8 cellular contexts compared by ENCODE assay signal in genomic region chr14:73612339-73613045, GRCh38. TPM values are rescaled to one million over a fixed set of nuclear protein-coding genes. Genes with fewer than 3 reads are reported as not detected.
DNase-seq lines count a peak whose midpoint lies in the region; ATAC-seq and TF ChIP-seq lines count a peak whose summit lies in the region.

A gene with protein sequence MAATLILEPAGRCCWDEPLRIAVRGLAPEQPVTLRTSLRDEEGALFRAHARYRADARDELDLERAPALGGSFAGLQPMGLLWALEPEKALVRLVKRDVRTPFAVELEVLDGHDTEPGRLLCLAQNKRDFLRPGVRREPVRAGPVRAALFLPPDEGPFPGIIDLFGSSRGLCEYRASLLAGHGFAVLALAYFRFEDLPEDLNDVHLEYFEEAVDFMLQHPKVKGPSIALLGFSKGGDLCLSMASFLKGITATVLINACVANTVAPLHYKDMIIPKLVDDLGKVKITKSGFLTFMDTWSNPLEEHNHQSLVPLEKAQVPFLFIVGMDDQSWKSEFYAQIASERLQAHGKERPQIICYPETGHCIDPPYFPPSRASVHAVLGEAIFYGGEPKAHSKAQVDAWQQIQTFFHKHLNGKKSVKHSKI (plus strand): TSS chr14:73612517. CDS start chr14:73612572, 55 bp downstream.

- CTCF ChIA-PET in Calu3 (lab: Charles Lee): interaction anchor here (0.9 to 1.1 kb wide), 3 partner anchors 10 to 104 kb away, joined by 3 to 4 read pairs (median 3); no protein-coding TSS in a partner anchor

- ATAC-seq in GM21423 (IDR thresholded peaks at IDR 0.05; ENCODE audit: unreplicated experiment) (peak; percentile 73), left ventricle myocardium superior (peak; percentile 95)

- H3K27ac Mint-ChIP-seq in Calu3 (ENCODE audit: unreplicated experiment): no peak within 1 kb of the TSS
- peak within 1 kb of the TSS; percentile 89 for H3K27ac Mint-ChIP-seq in progenitor cell of endocrine pancreas

- peak within 1 kb of the TSS; percentile 70 for H3K4me3 Mint-ChIP-seq in Calu3 (ENCODE audit: low read depth, unreplicated experiment)
- peak within 1 kb of the TSS; percentile 82 for H3K4me3 Mint-ChIP-seq in progenitor cell of endocrine pancreas (ENCODE audit: low read depth)

- DNase-seq in Calu3 (peak; percentile 77), T-helper 1 cell (peak; percentile 19 to 71 (median 42)), amniotic stem cell (lab: John Stamatoyannopoulos, UW) (peak; percentile 22), left ventricle myocardium superior (peak; percentile 84), progenitor cell of endocrine pancreas (ENCODE audit: low spot score, unreplicated experiment) (peak; percentile 55), ureter (ENCODE audit: low spot score) (peak; percentile 82)

- H3K36me3 Mint-ChIP-seq in Calu3 (ENCODE audit: insufficient read depth, unreplicated experiment) (peaks cover 18% of the 10 kb centered on the region), progenitor cell of endocrine pancreas (ENCODE audit: insufficient read depth) (no peaks in the 10 kb centered on the region)

- no peaks in the 10 kb centered on the region for H3K4me1 ChIP-seq in KMS-11 (ENCODE audit: low read depth, poor library complexity, severe bottlenecking)

- H3K9me3 Mint-ChIP-seq in Calu3 (ENCODE audit: low read depth, unreplicated experiment): no peaks in the 10 kb centered on the region
- no peaks in the 10 kb centered on the region for H3K9me3 Mint-ChIP-seq in progenitor cell of endocrine pancreas (ENCODE audit: low read depth)

- H3K4me2 ChIP-seq in KMS-11: no peak within 1 kb of the TSS

- H3K27me3 Mint-ChIP-seq in Calu3 (ENCODE audit: unreplicated experiment) (no peaks in the 10 kb centered on the region), progenitor cell of endocrine pancreas (peaks cover 3% of the 10 kb centered on the region)

- no peak within 1 kb of the TSS for H3K9ac ChIP-seq in KMS-11

- H3K4me3 ChIP-seq in KMS-11 (IDR thresholded peaks at IDR 0.05; ENCODE audit: insufficient read depth, low read depth, low read length): no peak within 1 kb of the TSS

- H3K36me3 ChIP-seq in KMS-11 (ENCODE audit: insufficient read depth): no peaks in the 10 kb centered on the region

- no peak within 1 kb of the TSS for H3K27ac ChIP-seq in KMS-11

- no peak for TF ChIP-seq CTCF in Calu3 (IDR thresholded peaks at IDR 0.05; ENCODE audit: unreplicated experiment)
- no peak for TF ChIP-seq CTCF in KMS-11 (conservative IDR thresholded peaks at IDR 0.05; ENCODE audit: low read depth, low read length)
- TF ChIP-seq CTCF in progenitor cell of endocrine pancreas (IDR thresholded peaks at IDR 0.05; ENCODE audit: unreplicated experiment): no peak

- peak within 1 kb of the TSS; percentile 49; the same call in 1 of the 2 replicates for H2AFZ ChIP-seq in KMS-11 (ENCODE audit: low read depth)

- intact Hi-C loops in Calu3 (cut with micrococcal nuclease; ENCODE audit: unreplicated experiment): no loop called here
- intact Hi-C loops in left ventricle myocardium superior (cut with micrococcal nuclease): no loop called here

- H3K79me2 ChIP-seq in KMS-11 (ENCODE audit: insufficient read depth, low read depth): no peaks in the 10 kb centered on the region

- H3K27me3 ChIP-seq in KMS-11 (ENCODE audit: insufficient read depth, low read depth): no peaks in the 10 kb centered on the region

- H3K4me1 Mint-ChIP-seq in Calu3 (ENCODE audit: low read depth, unreplicated experiment) (no peaks in the 10 kb centered on the region), progenitor cell of endocrine pancreas (ENCODE audit: low read depth) (peaks cover 6% of the 10 kb centered on the region)

- no TSS peak for BruUV-seq in Calu3 (replicated peaks; lab: Mats Ljungman, UMichigan)

- H4K20me1 ChIP-seq in KMS-11 (ENCODE audit: insufficient read depth): no peaks in the 10 kb centered on the region

RNA-seq across cellular contexts. Expression of the gene that starts here (rescaled TPM):
- total RNA-seq in Calu3 (2022): not detected in 2 replicates
- total RNA-seq in left ventricle myocardium superior: not detected
- total RNA-seq in progenitor cell of endocrine pancreas: not detected in 2 replicates
- total RNA-seq in ureter: not detected

Comparison
In these comparisons a context has a peak if more than half of its experiments do, and no peak if none do; other contexts are left out.
1. Peak in DNase-seq in Calu3; RNA of the gene not detected or under 1 TPM.
2. Peak in DNase-seq and ATAC-seq in left ventricle myocardium superior; RNA of the gene not detected or under 1 TPM.
3. Peak in DNase-seq in progenitor cell of endocrine pancreas; RNA of the gene not detected or under 1 TPM.
4. Peak in DNase-seq in ureter; RNA of the gene not detected or under 1 TPM.
5. DNase-seq: peak in every context shown above with its lines; median percentile 84 in left ventricle myocardium superior; 82 in ureter; 77 in Calu3; 55 in progenitor cell of endocrine pancreas; 42 in T-helper 1 cell; 22 in amniotic stem cell.